In the genomic region with DNA sequence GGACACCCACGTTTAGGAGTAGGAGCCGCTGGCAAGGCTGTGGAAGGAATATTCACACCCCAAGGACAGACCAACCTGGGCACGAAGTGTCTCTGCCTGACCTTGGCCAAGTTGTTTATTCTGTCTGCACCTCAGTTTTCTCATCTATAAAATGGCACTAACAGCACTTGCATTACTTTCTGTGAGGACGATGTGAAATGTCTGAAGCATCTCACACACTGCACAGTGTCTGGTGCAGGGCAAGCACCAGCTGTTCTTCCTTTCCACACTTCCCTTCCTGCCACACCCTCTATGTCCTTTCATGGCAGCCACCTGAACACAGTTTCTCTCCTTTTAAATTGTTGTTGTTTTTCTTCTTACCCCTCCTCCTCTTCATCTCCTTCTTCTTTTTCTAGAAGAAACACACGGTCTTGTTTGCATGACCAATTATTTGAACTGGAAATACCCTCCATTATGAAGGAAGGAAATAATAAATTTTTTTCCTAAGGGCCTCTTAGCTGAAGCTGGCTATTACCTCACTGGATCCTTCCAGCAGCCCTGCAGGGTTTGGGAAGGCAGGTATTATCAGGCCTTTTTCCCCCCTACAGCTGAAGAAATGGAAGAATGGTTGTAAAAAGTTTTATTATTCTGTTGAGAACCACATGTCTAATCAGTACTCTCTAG, we compare ENCODE assay signal across 1 cellular context.
A peak's percentile ranks its signal among the peaks of the same experiment; 100 is the strongest.
TF ChIP-seq lines count a peak whose summit lies in the region.

No MANE protein-coding gene starts in this region.

TF ChIP-seq in HEK293, 187 proteins besides CTCF, POLR2A, EP300 and RAD21 (continued from another document):
- no peak for TF ChIP-seq ZNF76 (tag by site-specific recombination; IDR thresholded peaks at IDR 0.05; ENCODE audit: borderline replicate concordance, low read depth)
- no peak for TF ChIP-seq ZNF221 (tag by site-specific recombination; IDR thresholded peaks at IDR 0.05; ENCODE audit: borderline replicate concordance)
- TF ChIP-seq SP2 (tag by site-specific recombination; IDR thresholded peaks at IDR 0.05), result no peak
- peak; percentile 46 for TF ChIP-seq PRDM1 (tag by site-specific recombination; IDR thresholded peaks at IDR 0.05)
- TF ChIP-seq, protein P1, sequence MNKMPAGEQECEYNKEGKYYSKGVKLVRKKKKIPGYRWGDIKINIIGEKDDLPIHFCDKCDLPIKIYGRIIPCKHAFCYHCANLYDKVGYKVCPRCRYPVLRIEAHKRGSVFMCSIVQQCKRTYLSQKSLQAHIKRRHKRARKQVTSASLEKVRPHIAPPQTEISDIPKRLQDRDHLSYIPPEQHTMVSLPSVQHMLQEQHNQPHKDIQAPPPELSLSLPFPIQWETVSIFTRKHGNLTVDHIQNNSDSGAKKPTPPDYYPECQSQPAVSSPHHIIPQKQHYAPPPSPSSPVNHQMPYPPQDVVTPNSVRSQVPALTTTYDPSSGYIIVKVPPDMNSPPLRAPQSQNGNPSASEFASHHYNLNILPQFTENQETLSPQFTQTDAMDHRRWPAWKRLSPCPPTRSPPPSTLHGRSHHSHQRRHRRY (tag by site-specific recombination; IDR thresholded peaks at IDR 0.05), result no peak
- no peak for TF ChIP-seq ZNF223 (tag by site-specific recombination; IDR thresholded peaks at IDR 0.05)
- TF ChIP-seq ZNF473 (tag by site-specific recombination; IDR thresholded peaks at IDR 0.05), result no peak
- no peak for TF ChIP-seq ZNF571 (tag by site-specific recombination; IDR thresholded peaks at IDR 0.05)
- TF ChIP-seq, protein P2, sequence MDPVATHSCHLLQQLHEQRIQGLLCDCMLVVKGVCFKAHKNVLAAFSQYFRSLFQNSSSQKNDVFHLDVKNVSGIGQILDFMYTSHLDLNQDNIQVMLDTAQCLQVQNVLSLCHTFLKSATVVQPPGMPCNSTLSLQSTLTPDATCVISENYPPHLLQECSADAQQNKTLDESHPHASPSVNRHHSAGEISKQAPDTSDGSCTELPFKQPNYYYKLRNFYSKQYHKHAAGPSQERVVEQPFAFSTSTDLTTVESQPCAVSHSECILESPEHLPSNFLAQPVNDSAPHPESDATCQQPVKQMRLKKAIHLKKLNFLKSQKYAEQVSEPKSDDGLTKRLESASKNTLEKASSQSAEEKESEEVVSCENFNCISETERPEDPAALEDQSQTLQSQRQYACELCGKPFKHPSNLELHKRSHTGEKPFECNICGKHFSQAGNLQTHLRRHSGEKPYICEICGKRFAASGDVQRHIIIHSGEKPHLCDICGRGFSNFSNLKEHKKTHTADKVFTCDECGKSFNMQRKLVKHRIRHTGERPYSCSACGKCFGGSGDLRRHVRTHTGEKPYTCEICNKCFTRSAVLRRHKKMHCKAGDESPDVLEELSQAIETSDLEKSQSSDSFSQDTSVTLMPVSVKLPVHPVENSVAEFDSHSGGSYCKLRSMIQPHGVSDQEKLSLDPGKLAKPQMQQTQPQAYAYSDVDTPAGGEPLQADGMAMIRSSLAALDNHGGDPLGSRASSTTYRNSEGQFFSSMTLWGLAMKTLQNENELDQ (tag by site-specific recombination; IDR thresholded peaks at IDR 0.05; ENCODE audit: low read depth), result no peak
- no peak for TF ChIP-seq ZBTB1 (tag by site-specific recombination; IDR thresholded peaks at IDR 0.05)
- TF ChIP-seq TCF7L2 (IDR thresholded peaks at IDR 0.05; ENCODE audit: borderline replicate concordance, low read depth, low read length), result no peak
- TF ChIP-seq ZBTB21 (tag by site-specific recombination; IDR thresholded peaks at IDR 0.05), result no peak
- TF ChIP-seq OVOL3 (tag by site-specific recombination; IDR thresholded peaks at IDR 0.05), result no peak
- no peak for TF ChIP-seq ZNF202 (tag by site-specific recombination; IDR thresholded peaks at IDR 0.05; ENCODE audit: borderline replicate concordance)
- TF ChIP-seq ZSCAN16 (tag by site-specific recombination; IDR thresholded peaks at IDR 0.05), result no peak
- TF ChIP-seq, protein P3, sequence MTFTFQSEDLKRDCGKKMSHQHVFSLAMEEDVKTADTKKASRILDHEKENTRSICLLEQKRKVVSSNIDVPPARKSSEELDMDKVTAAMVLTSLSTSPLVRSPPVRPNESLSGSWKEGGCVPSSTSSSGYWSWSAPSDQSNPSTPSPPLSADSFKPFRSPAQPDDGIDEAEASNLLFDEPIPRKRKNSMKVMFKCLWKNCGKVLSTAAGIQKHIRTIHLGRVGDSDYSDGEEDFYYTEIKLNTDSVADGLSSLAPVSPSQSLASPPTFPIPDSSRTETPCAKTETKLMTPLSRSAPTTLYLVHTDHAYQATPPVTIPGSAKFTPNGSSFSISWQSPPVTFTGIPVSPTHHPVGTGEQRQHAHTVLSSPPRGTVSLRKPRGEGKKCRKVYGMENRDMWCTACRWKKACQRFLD (tag by site-specific recombination; IDR thresholded peaks at IDR 0.05), result no peak
- TF ChIP-seq GLI2 (tag by site-specific recombination; IDR thresholded peaks at IDR 0.05; ENCODE audit: borderline replicate concordance, low read depth), result no peak
- no peak for TF ChIP-seq ZNF664 (tag by site-specific recombination; IDR thresholded peaks at IDR 0.05)
- no peak for TF ChIP-seq GLIS2 (tag by site-specific recombination; IDR thresholded peaks at IDR 0.05)
- TF ChIP-seq, protein P4, sequence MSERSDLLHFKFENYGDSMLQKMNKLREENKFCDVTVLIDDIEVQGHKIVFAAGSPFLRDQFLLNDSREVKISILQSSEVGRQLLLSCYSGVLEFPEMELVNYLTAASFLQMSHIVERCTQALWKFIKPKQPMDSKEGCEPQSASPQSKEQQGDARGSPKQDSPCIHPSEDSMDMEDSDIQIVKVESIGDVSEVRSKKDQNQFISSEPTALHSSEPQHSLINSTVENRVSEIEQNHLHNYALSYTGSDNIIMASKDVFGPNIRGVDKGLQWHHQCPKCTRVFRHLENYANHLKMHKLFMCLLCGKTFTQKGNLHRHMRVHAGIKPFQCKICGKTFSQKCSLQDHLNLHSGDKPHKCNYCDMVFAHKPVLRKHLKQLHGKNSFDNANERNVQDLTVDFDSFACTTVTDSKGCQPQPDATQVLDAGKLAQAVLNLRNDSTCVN (tag by site-specific recombination; optimal IDR thresholded peaks at IDR 0.05), result no peak
- TF ChIP-seq ZSCAN30 (tag by site-specific recombination; IDR thresholded peaks at IDR 0.05), result no peak
- TF ChIP-seq, protein P5, sequence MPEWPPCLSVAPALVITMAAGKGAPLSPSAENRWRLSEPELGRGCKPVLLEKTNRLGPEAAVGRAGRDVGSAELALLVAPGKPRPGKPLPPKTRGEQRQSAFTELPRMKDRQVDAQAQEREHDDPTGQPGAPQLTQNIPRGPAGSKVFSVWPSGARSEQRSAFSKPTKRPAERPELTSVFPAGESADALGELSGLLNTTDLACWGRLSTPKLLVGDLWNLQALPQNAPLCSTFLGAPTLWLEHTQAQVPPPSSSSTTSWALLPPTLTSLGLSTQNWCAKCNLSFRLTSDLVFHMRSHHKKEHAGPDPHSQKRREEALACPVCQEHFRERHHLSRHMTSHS (tag by site-specific recombination; IDR thresholded peaks at IDR 0.05), result no peak
- TF ChIP-seq KLF10 (tag by site-specific recombination; IDR thresholded peaks at IDR 0.05), result no peak
- TF ChIP-seq, protein P6, sequence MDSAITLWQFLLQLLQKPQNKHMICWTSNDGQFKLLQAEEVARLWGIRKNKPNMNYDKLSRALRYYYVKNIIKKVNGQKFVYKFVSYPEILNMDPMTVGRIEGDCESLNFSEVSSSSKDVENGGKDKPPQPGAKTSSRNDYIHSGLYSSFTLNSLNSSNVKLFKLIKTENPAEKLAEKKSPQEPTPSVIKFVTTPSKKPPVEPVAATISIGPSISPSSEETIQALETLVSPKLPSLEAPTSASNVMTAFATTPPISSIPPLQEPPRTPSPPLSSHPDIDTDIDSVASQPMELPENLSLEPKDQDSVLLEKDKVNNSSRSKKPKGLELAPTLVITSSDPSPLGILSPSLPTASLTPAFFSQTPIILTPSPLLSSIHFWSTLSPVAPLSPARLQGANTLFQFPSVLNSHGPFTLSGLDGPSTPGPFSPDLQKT (IDR thresholded peaks at IDR 0.05; ENCODE audit: borderline replicate concordance, low read depth, low read length), result no peak
- TF ChIP-seq ZNF423 (tag by site-specific recombination; IDR thresholded peaks at IDR 0.05), result no peak
